Comparison of ENCODE assay signal across 15 cellular contexts in genomic region chr3:122510878-122511481, GRCh38. TPM values are rescaled to one million over a fixed set of nuclear protein-coding genes. Genes with fewer than 3 reads are reported as not detected.
DNase-seq lines count a peak whose midpoint lies in the region; ATAC-seq and TF ChIP-seq lines count a peak whose summit lies in the region.
"Had no signal": no experiment of that assay in that cellular context is flagged by ENCODE, and none has a peak within 500 bp of the region (broad histone marks: within the 10 kb centered on the region; RNA-seq: fewer than 3 reads in every experiment).

No MANE protein-coding gene starts in this region.

- H3K4me3 ChIP-seq in NB4 (ENCODE audit: low read depth, low read length) (no peak overlapping the region), skeletal muscle tissue (ENCODE audit: low read length in 3 of 3) (no peak overlapping the region), Karpas-422 (ENCODE audit: low read length) (no peak overlapping the region)

- H4K20me1 ChIP-seq in Karpas-422 (ENCODE audit: insufficient read depth, low read depth, low read length): peaks cover 32% of the 10 kb centered on the region

- H3K36me3 ChIP-seq in skeletal muscle tissue (ENCODE audit: control insufficient read depth in 3 of 3, insufficient read depth in 3 of 3, low read length in 3 of 3): no peaks in the 10 kb centered on the region
- H3K36me3 ChIP-seq in Karpas-422 (ENCODE audit: insufficient read depth, low read length): peaks cover 41% of the 10 kb centered on the region

- no peak overlapping the region for H3K4me2 ChIP-seq in Karpas-422 (ENCODE audit: low read depth, low read length, poor library complexity, severe bottlenecking)

- H3K27me3 ChIP-seq in skeletal muscle tissue (ENCODE audit: control insufficient read depth in 3 of 3, insufficient read depth in 3 of 3, low read length in 3 of 3) (no peaks in the 10 kb centered on the region), Karpas-422 (ENCODE audit: low read length) (no peaks in the 10 kb centered on the region)

- H3K9me2 ChIP-seq in Karpas-422 (replicated peaks; ENCODE audit: insufficient read depth, low read length): no peaks in the 10 kb centered on the region

- H3K79me2 ChIP-seq in Karpas-422 (ENCODE audit: low read length): peaks cover 82% of the 10 kb centered on the region

- H3K27me3 Mint-ChIP-seq in activated CD4-positive, alpha-beta T cell treated with anti-CD3 and anti-CD28 coated beads, Interleukin-2, amount 10 ng/mL, durations not matched to agents 24 days and 14 days: no peaks in the 10 kb centered on the region

- H3K4me1 ChIP-seq in skeletal muscle tissue (ENCODE audit: control insufficient read depth in 3 of 3, insufficient read depth in 3 of 3, low read length in 3 of 3) (peaks cover 22 to 26% (median 25%) of the 10 kb centered on the region in 3 donors), Karpas-422 (ENCODE audit: low read length) (peaks cover 16% of the 10 kb centered on the region)

- no peak overlapping the region for H3K4me3 Mint-ChIP-seq in activated CD4-positive, alpha-beta T cell treated with anti-CD3 and anti-CD28 coated beads, Interleukin-2, amount 10 ng/mL, durations not matched to agents 24 days and 14 days

- DNase-seq in activated CD4-positive, alpha-beta T cell treated with anti-CD3 and anti-CD28 coated beads, Interleukin-2, amount 10 ng/mL, durations not matched to agents 24 days and 14 days: peak; percentile 53
- no peak for DNase-seq in activated CD4-positive, alpha-beta T cell treated with anti-CD3 and anti-CD28 coated beads for 4 hours
- DNase-seq in NB4 (ENCODE audit: low read depth): peak; percentile 13
- DNase-seq in iris pigment epithelial cell (ENCODE audit: low read depth): peak; percentile 38
- no peak for DNase-seq in Karpas-422
- DNase-seq in NCI-H510A treated with DMSO at 0.1 percent for 48 hours (lab: John Stamatoyannopoulos, UW): no peak
- DNase-seq: activated CD4-positive, alpha-beta T cell treated with anti-CD3 and anti-CD28 coated beads, Interleukin-2, amount 50 U/mL, for 48 hours; activated T-cell treated with anti-CD3 and anti-CD28 coated beads, Interleukin-2, amount 50 U/mL, for 48 hours; effector memory CD4-positive, alpha-beta T cell; NCI-H2029; NCI-H774; stimulated activated naive CD8-positive, alpha-beta T cell treated with anti-CD3 and anti-CD28 coated beads, Interleukin-15, Interleukin-2, amounts not matched to agents 100 U/mL and 50 U/mL, for 24 hours had no signal

- no peak overlapping the region for H2AFZ ChIP-seq in Karpas-422 (ENCODE audit: low read length)

- no peak for TF ChIP-seq CTCF in NB4 (IDR thresholded peaks at IDR 0.05; ENCODE audit: low read depth, low read length)

- no peaks in the 10 kb centered on the region for H3K9me3 Mint-ChIP-seq in activated CD4-positive, alpha-beta T cell treated with anti-CD3 and anti-CD28 coated beads, Interleukin-2, amount 10 ng/mL, durations not matched to agents 24 days and 14 days

- peaks cover 39% of the 10 kb centered on the region for H3K4me1 Mint-ChIP-seq in activated CD4-positive, alpha-beta T cell treated with anti-CD3 and anti-CD28 coated beads, Interleukin-2, amount 10 ng/mL, durations not matched to agents 24 days and 14 days

- intact Hi-C loops in activated CD4-positive, alpha-beta T cell treated with anti-CD3 and anti-CD28 coated beads, Interleukin-2, amount 10 ng/mL, durations not matched to agents 24 days and 14 days (cut with micrococcal nuclease): loop anchor here (5.0 kb wide), 1 partner anchor 54 kb away; no protein-coding TSS in a partner anchor

- no peak overlapping the region for H3K27ac Mint-ChIP-seq in activated CD4-positive, alpha-beta T cell treated with anti-CD3 and anti-CD28 coated beads, Interleukin-2, amount 10 ng/mL, durations not matched to agents 24 days and 14 days

- H3K9me3 ChIP-seq in skeletal muscle tissue (ENCODE audit: control insufficient read depth in 3 of 3, low read length in 3 of 3): no peaks in the 10 kb centered on the region
- no peaks in the 10 kb centered on the region for H3K9me3 ChIP-seq in Karpas-422 (ENCODE audit: low read length)

- H3K9ac ChIP-seq in skeletal muscle tissue (ENCODE audit: low read depth in 1 of 3, low read length in 3 of 3) (no peak overlapping the region), Karpas-422 (ENCODE audit: low read length) (no peak overlapping the region)

- TF ChIP-seq POLR2A in NB4 (IDR thresholded peaks at IDR 0.05; ENCODE audit: extremely low read depth, insufficient read length): no peak

- peak overlapping the region; percentile 39 for H3K27ac ChIP-seq in skeletal muscle tissue (ENCODE audit: low read depth, low read length)
- no peak overlapping the region for H3K27ac ChIP-seq in Karpas-422 (ENCODE audit: low read length)
- H3K27ac ChIP-seq: C4-2B had no signal

- ATAC-seq in GM21576 (IDR thresholded peaks at IDR 0.05; ENCODE audit: unreplicated experiment): no peak
- ATAC-seq: stimulated activated naive CD8-positive, alpha-beta T cell treated with anti-CD3 and anti-CD28 coated beads, Interleukin-15, Interleukin-2, amounts not matched to agents 100 U/mL and 50 U/mL, for 24 hours had no signal

- peaks cover 25% of the 10 kb centered on the region for H3K36me3 Mint-ChIP-seq in activated CD4-positive, alpha-beta T cell treated with anti-CD3 and anti-CD28 coated beads, Interleukin-2, amount 10 ng/mL, durations not matched to agents 24 days and 14 days (ENCODE audit: low read depth)

RNA-seq across cellular contexts. Expression of gene KPNA1, which starts 3.8 kb away (rescaled TPM):
- 78.4 and 79.4 TPM in 2 replicates for total RNA-seq in activated CD4-positive, alpha-beta T cell treated with anti-CD3 and anti-CD28 coated beads, Interleukin-2, amount 10 ng/mL, durations not matched to agents 24 days and 14 days
- 22.4 TPM for total RNA-seq in skeletal muscle tissue
- total RNA-seq in Karpas-422 (2014; rRNA removed; shearing (Covaris generic); ENCODE audit: low replicate concordance): 33.3 and 67.1 TPM in 2 replicates

RNA-seq across cellular contexts. Expression of gene PARP9, which starts 53.1 kb away (rescaled TPM):
- total RNA-seq in activated CD4-positive, alpha-beta T cell treated with anti-CD3 and anti-CD28 coated beads, Interleukin-2, amount 10 ng/mL, durations not matched to agents 24 days and 14 days: 45.7 and 47.9 TPM in 2 replicates
- total RNA-seq in skeletal muscle tissue: 15.1 TPM
- 19.8 and 24.4 TPM in 2 replicates for total RNA-seq in Karpas-422 (2014; rRNA removed; shearing (Covaris generic); ENCODE audit: low replicate concordance)

RNA-seq across cellular contexts. Expression of gene DTX3L, which starts 53.2 kb away (rescaled TPM):
- total RNA-seq in activated CD4-positive, alpha-beta T cell treated with anti-CD3 and anti-CD28 coated beads, Interleukin-2, amount 10 ng/mL, durations not matched to agents 24 days and 14 days: 39.8 and 43.7 TPM in 2 replicates
- total RNA-seq in skeletal muscle tissue: 9.9 TPM
- total RNA-seq in Karpas-422 (2014; rRNA removed; shearing (Covaris generic); ENCODE audit: low replicate concordance): 38.7 and 55.8 TPM in 2 replicates

Comparison
In these comparisons a context has a peak if more than half of its experiments do, and no peak if none do; other contexts are left out.
1. DNase-seq: peak in activated CD4-positive, alpha-beta T cell treated with anti-CD3 and anti-CD28 coated beads, Interleukin-2, amount 10 ng/mL, durations not matched to agents 24 days and 14 days (single experiment), NB4 (single experiment) and iris pigment epithelial cell (single experiment); none in activated CD4-positive, alpha-beta T cell treated with anti-CD3 and anti-CD28 coated beads for 4 hours (0 of 2), Karpas-422 (single experiment) and NCI-H510A treated with DMSO at 0.1 percent for 48 hours (single experiment).